13 cellular contexts compared by ENCODE assay signal in genomic region chr6:166619912-166620311, GRCh38. TPM values are rescaled to one million over a fixed set of nuclear protein-coding genes. Genes with fewer than 3 reads are reported as not detected.
DNase-seq lines count a peak whose midpoint lies in the region; ATAC-seq and TF ChIP-seq lines count a peak whose summit lies in the region.
"Had no signal": no experiment of that assay in that cellular context is flagged by ENCODE, and none has a peak within 500 bp of the region (broad histone marks: within the 10 kb centered on the region; RNA-seq: fewer than 3 reads in every experiment).

No MANE protein-coding gene starts in this region.

- peaks cover 45% of the 10 kb centered on the region for H3K4me1 Mint-ChIP-seq in mesothelial cell of epicardium

- ATAC-seq in Right ventricle myocardium inferior: peak; percentile 61
- peak; percentile 70 for ATAC-seq in aorta (ENCODE audit: low FRiP score)
- no peak for ATAC-seq in HG02588 (IDR thresholded peaks at IDR 0.05; ENCODE audit: unreplicated experiment)

- H3K36me3 ChIP-seq in aorta (ENCODE audit: control insufficient read depth in 1 of 2, insufficient read depth in 2 of 2, low read length in 1 of 2) (no peaks in the 10 kb centered on the region), SJCRH30 (no peaks in the 10 kb centered on the region)

- TF ChIP-seq CTCF in epithelial cell of esophagus (IDR thresholded peaks at IDR 0.05; ENCODE audit: insufficient read depth, low read depth, low read length, missing control alignments) (no peak), mesothelial cell of epicardium (IDR thresholded peaks at IDR 0.05; ENCODE audit: unreplicated experiment) (no peak)

- intact Hi-C loops in Right ventricle myocardium inferior (cut with DNase I) (loop anchor here (10.0 kb wide), 1 partner anchor 335 kb away; the partner anchor contains the start of gene RNASET2), cardiac septum (cut with DNase I) (no loop called here), aorta (cut with DNase I) (loop anchor here (2.0 to 10.0 kb wide), 5 partner anchors 63 to 382 kb away; partner anchors contain the start of gene CEP43 (in 1 of the 2))

- 1 to 4% methylated on average over 3 of the region's 3 CpGs for WGBS in aorta, 2 donors

- H3K27ac ChIP-seq in aorta (ENCODE audit: low read depth in 1 of 2, low read length in 2 of 2) (no peak overlapping the region), SJCRH30 (no peak overlapping the region)
- H3K27ac ChIP-seq: SJSA1 had no signal

- no peak overlapping the region for H3K4me3 ChIP-seq in epithelial cell of esophagus (ENCODE audit: low read length)
- no peak overlapping the region for H3K4me3 ChIP-seq in aorta (ENCODE audit: low read length in 2 of 2)
- no peak overlapping the region for H3K4me3 ChIP-seq in SJCRH30
- H3K4me3 ChIP-seq: SJSA1 had no signal

- no peaks in the 10 kb centered on the region for H3K9me3 Mint-ChIP-seq in mesothelial cell of epicardium

- peaks cover 3% of the 10 kb centered on the region for H3K27me3 Mint-ChIP-seq in mesothelial cell of epicardium (ENCODE audit: low read depth)

- H3K9me3 ChIP-seq in aorta (ENCODE audit: control insufficient read depth, low read length): no peaks in the 10 kb centered on the region
- no peaks in the 10 kb centered on the region for H3K9me3 ChIP-seq in SJCRH30 (replicated peaks)
- H3K9me3 ChIP-seq: SJSA1 had no signal

- H3K4me3 Mint-ChIP-seq in mesothelial cell of epicardium: no peak overlapping the region

- H3K27me3 ChIP-seq in aorta (ENCODE audit: control insufficient read depth in 1 of 2, insufficient read depth in 2 of 2, low read length in 1 of 2) (no peaks in the 10 kb centered on the region), SJCRH30 (no peaks in the 10 kb centered on the region)
- H3K27me3 ChIP-seq: SJSA1 had no signal

- H3K27ac Mint-ChIP-seq in mesothelial cell of epicardium: peak overlapping the region; percentile 92

- H3K36me3 Mint-ChIP-seq in mesothelial cell of epicardium: peaks cover 4% of the 10 kb centered on the region

- DNase-seq in Right ventricle myocardium inferior (ENCODE audit: missing footprints) (no peak), cardiac septum (ENCODE audit: low spot score) (no peak), epithelial cell of esophagus (ENCODE audit: low read depth) (peak; percentile 91), mesothelial cell of epicardium (ENCODE audit: low spot score in 2 of 2, unreplicated experiment in 2 of 2) (no peak), aorta (peak in 1 of 2 donors; percentile 71), GOT3 (lab: John Stamatoyannopoulos, UW) (no peak), SJCRH30 (no peak)
- DNase-seq: 8988T; activated T-cell treated with anti-CD3 and anti-CD28 coated beads, Interleukin-2, amount 50 U/mL, for 48 hours; foreskin melanocyte; NCI-H1092 had no signal

- H3K4me1 ChIP-seq in aorta (ENCODE audit: control insufficient read depth in 1 of 2, insufficient read depth in 2 of 2, low read length in 2 of 2) (peaks cover 0 to 4% of the 10 kb centered on the region in 2 donors), SJCRH30 (no peaks in the 10 kb centered on the region)

RNA-seq across cellular contexts. Expression of gene RPS6KA2, which starts 7.1 kb away (rescaled TPM):
- 55.5 TPM for total RNA-seq in Right ventricle myocardium inferior
- 103 TPM for total RNA-seq in cardiac septum
- total RNA-seq in mesothelial cell of epicardium: 12.0 to 18.4 TPM (median 12.3 TPM) in 3 replicates
- total RNA-seq in aorta: 10 to 100 TPM; 43.2 to 52.7 TPM
- polyA plus RNA-seq in aorta: 10 to 100 TPM; 24.5 to 31.3 TPM
- total RNA-seq in SJCRH30 (2014; rRNA removed; shearing (Covaris generic)): 4.2 and 6.3 TPM in 2 replicates

RNA-seq across cellular contexts. Expression of gene RAMACL, which starts 33.4 kb away (rescaled TPM):
- total RNA-seq in Right ventricle myocardium inferior (0.43 TPM), cardiac septum (1.4 TPM), mesothelial cell of epicardium (0.69 to 1.00 TPM (median 0.79 TPM) in 3 replicates), aorta (1 to 10 TPM; 2.4 to 6.4 TPM)
- under 1 TPM in 1 of 2 donors, not detected in 1; 0.41 TPM for polyA plus RNA-seq in aorta
- 0.12 and 0.15 TPM in 2 replicates for total RNA-seq in SJCRH30 (2014; rRNA removed; shearing (Covaris generic))
